27 cellular contexts compared by ENCODE assay signal in genomic region chr1:119440908-119441307, GRCh38. TPM values are rescaled to one million over a fixed set of nuclear protein-coding genes. Genes with fewer than 3 reads are reported as not detected.
"Had no signal": no experiment of that assay in that cellular context is flagged by ENCODE, and none has a peak within 500 bp of the region (broad histone marks: within the 10 kb centered on the region; RNA-seq: fewer than 3 reads in every experiment).

No MANE protein-coding gene starts in this region.

- DNase-seq: dermis blood vessel endothelial cell; foreskin melanocyte; head of caudate nucleus; hippocampal formation; immature natural killer cell; kidney; left cardiac atrium; left ventricle myocardium inferior; lower lobe of right lung; mesenchymal stem cell; naive B cell; psoas muscle; retina; right lobe of liver; spleen; stimulated activated CD4-positive, alpha-beta T cell treated with anti-CD3 and anti-CD28 coated beads, Interleukin-15, amount 100 ng/mL, for 24 hours; stimulated activated CD4-positive, alpha-beta T cell treated with anti-CD3 and anti-CD28 coated beads, Interleukin-1b, Interleukin-23, amount 100 ng/mL, for 48 hours; stimulated activated CD4-positive, alpha-beta T cell treated with anti-CD3 and anti-CD28 coated beads, Interleukin-4, amount 100 ng/mL, for 24 hours; tibial artery; upper lobe of left lung; uterus had no signal

- H3K4me1 ChIP-seq: left ventricle myocardium inferior, lower lobe of right lung, psoas muscle, spleen, tibial artery, upper lobe of left lung, uterus had no signal

- H3K36me3 Mint-ChIP-seq: immature natural killer cell; naive B cell; stimulated activated memory B cell treated with anti-CD40 and anti-IgM and Interleukin-4, amounts not matched to agents 10 μg/mL and 1 μg/mL and 100 μg/mL, for 72 hours had no signal

- H3K9me3 Mint-ChIP-seq: nephron; stimulated activated memory B cell treated with anti-CD40 and anti-IgM and Interleukin-4, amounts not matched to agents 10 μg/mL and 1 μg/mL and 100 μg/mL, for 72 hours; stimulated activated naive CD8-positive, alpha-beta T cell treated with anti-CD3 and anti-CD28 coated beads, Interleukin-15, Interleukin-2, amounts not matched to agents 100 ng/mL and 50 ng/mL, for 24 hours had no signal

- H3K27ac ChIP-seq: left ventricle myocardium inferior, lower lobe of right lung, neutrophil, psoas muscle, right lobe of liver, spleen, tibial artery, upper lobe of left lung, uterus had no signal

- H3K4me3 ChIP-seq: left ventricle myocardium inferior, lower lobe of right lung, psoas muscle, right lobe of liver, spleen, tibial artery, upper lobe of left lung, uterus had no signal

- H3K27ac Mint-ChIP-seq: immature natural killer cell; naive B cell; nephron; stimulated activated memory B cell treated with anti-CD40 and anti-IgM and Interleukin-4, amounts not matched to agents 10 μg/mL and 1 μg/mL and 100 μg/mL, for 72 hours; stimulated activated naive CD8-positive, alpha-beta T cell treated with anti-CD3 and anti-CD28 coated beads, Interleukin-15, Interleukin-2, amounts not matched to agents 100 ng/mL and 50 ng/mL, for 24 hours had no signal

- H3K27me3 Mint-ChIP-seq: stimulated activated naive CD8-positive, alpha-beta T cell treated with anti-CD3 and anti-CD28 coated beads, Interleukin-15, Interleukin-2, amounts not matched to agents 100 ng/mL and 50 ng/mL, for 24 hours had no signal

- H3K27me3 ChIP-seq: right lobe of liver, spleen, tibial artery, upper lobe of left lung, uterus had no signal

- H3K36me3 ChIP-seq: left ventricle myocardium inferior, lower lobe of right lung, neutrophil, right lobe of liver, spleen, tibial artery, upper lobe of left lung, uterus had no signal

- H3K9me3 ChIP-seq: left ventricle myocardium inferior, lower lobe of right lung, neutrophil, psoas muscle, right lobe of liver, spleen, tibial artery, upper lobe of left lung, uterus had no signal

- H3K4me3 Mint-ChIP-seq: immature natural killer cell; naive B cell; nephron; stimulated activated memory B cell treated with anti-CD40 and anti-IgM and Interleukin-4, amounts not matched to agents 10 μg/mL and 1 μg/mL and 100 μg/mL, for 72 hours; stimulated activated naive CD8-positive, alpha-beta T cell treated with anti-CD3 and anti-CD28 coated beads, Interleukin-15, Interleukin-2, amounts not matched to agents 100 ng/mL and 50 ng/mL, for 24 hours had no signal

- ATAC-seq: left cardiac atrium; lower lobe of right lung; psoas muscle; right lobe of liver; stimulated activated memory B cell treated with anti-CD40 and anti-IgM and Interleukin-4, amounts not matched to agents 10 μg/mL and 1 μg/mL and 100 μg/mL, for 72 hours had no signal

- H3K4me1 Mint-ChIP-seq: immature natural killer cell; naive B cell; stimulated activated memory B cell treated with anti-CD40 and anti-IgM and Interleukin-4, amounts not matched to agents 10 μg/mL and 1 μg/mL and 100 μg/mL, for 72 hours had no signal

RNA-seq across cellular contexts. Expression of gene HSD3B2, which starts 26.0 kb away (rescaled TPM):
- total RNA-seq: dermis blood vessel endothelial cell, kidney, left cardiac atrium, left ventricle myocardium inferior, lower lobe of right lung, osteoblast, spleen, temporal lobe had no signal
- polyA plus RNA-seq: immature natural killer cell, psoas muscle had no signal
